Comparison of ENCODE assay signal across 8 cellular contexts in genomic region chr22:31496007-31496734, GRCh38. TPM values are rescaled to one million over a fixed set of nuclear protein-coding genes. Genes with fewer than 3 reads are reported as not detected.
DNase-seq lines count a peak whose midpoint lies in the region; ATAC-seq and TF ChIP-seq lines count a peak whose summit lies in the region.

SFI1 (plus strand) TSS chr22:31496536; CDS start chr22:31508285, 11,749 bp downstream.

- peaks cover 43% of the 10 kb centered on the region for H3K4me1 Mint-ChIP-seq in activated T-cell treated with anti-CD3 and anti-CD28 coated beads, Interleukin-2, amount 50 U/mL, for 4 hours (ENCODE audit: low read depth)

- H3K27me3 ChIP-seq in muscle layer of duodenum (ENCODE audit: low read depth, low read length), result no peaks in the 10 kb centered on the region

- DNase-seq in DMS53 (lab: John Stamatoyannopoulos, UW), result peak; percentile 79
- DNase-seq in Jurkat, Clone E6-1 (ENCODE audit: low read depth, low spot score), result peak; percentile 90
- peak; percentile 94 for DNase-seq in activated T-cell treated with anti-CD3 and anti-CD28 coated beads, Interleukin-2, amount 50 U/mL, for 4 hours
- DNase-seq in stimulated activated CD8-positive, alpha-beta memory T cell treated with anti-CD3 and anti-CD28 coated beads, Interleukin-7, amount 100 ng/mL, for 4 hours (ENCODE audit: low read depth in 2 of 2), result peak; percentile 92 to 95

- H3K9me3 ChIP-seq in muscle layer of duodenum (ENCODE audit: control insufficient read depth in 1 of 2, low read length in 2 of 2), result no peaks in the 10 kb centered on the region

- no peaks in the 10 kb centered on the region for H3K9me3 Mint-ChIP-seq in activated T-cell treated with anti-CD3 and anti-CD28 coated beads, Interleukin-2, amount 50 U/mL, for 4 hours

- ATAC-seq in GM21619 (IDR thresholded peaks at IDR 0.05; ENCODE audit: unreplicated experiment), result peak; percentile 69
- ATAC-seq in activated T-cell treated with anti-CD3 and anti-CD28 coated beads, Interleukin-2, amount 50 U/mL, for 4 hours, result peak; percentile 90 to 91
- ATAC-seq in esophagus mucosa, result peak; percentile 96

- no peaks in the 10 kb centered on the region for H3K27me3 Mint-ChIP-seq in activated T-cell treated with anti-CD3 and anti-CD28 coated beads, Interleukin-2, amount 50 U/mL, for 4 hours (ENCODE audit: low read depth)

- peak within 1 kb of the TSS; percentile 96 for H3K4me3 Mint-ChIP-seq in activated T-cell treated with anti-CD3 and anti-CD28 coated beads, Interleukin-2, amount 50 U/mL, for 4 hours

- H3K4me1 ChIP-seq in muscle layer of duodenum (ENCODE audit: control insufficient read depth in 1 of 2, insufficient read depth in 2 of 2, low read length in 2 of 2), result peaks cover 6 to 7% of the 10 kb centered on the region in 2 donors

- peak within 1 kb of the TSS; percentile 62 for H3K27ac ChIP-seq in muscle layer of duodenum (ENCODE audit: low read length)

- peaks cover 5% of the 10 kb centered on the region for H3K36me3 Mint-ChIP-seq in activated T-cell treated with anti-CD3 and anti-CD28 coated beads, Interleukin-2, amount 50 U/mL, for 4 hours (ENCODE audit: insufficient read depth)

- peak within 1 kb of the TSS; percentile 90 for H3K4me3 ChIP-seq in Jurkat, Clone E6-1 (ENCODE audit: low read length)
- peak within 1 kb of the TSS; percentile 73 to 88 for H3K4me3 ChIP-seq in muscle layer of duodenum (ENCODE audit: low read depth in 1 of 2, low read length in 2 of 2)

- H3K36me3 ChIP-seq in muscle layer of duodenum (ENCODE audit: control insufficient read depth in 1 of 2, insufficient read depth in 2 of 2, low read length in 2 of 2), result no peaks in the 10 kb centered on the region

TF ChIP-seq in PFSK-1, 5 proteins besides CTCF, POLR2A, EP300 and RAD21:
- TF ChIP-seq POLR2AphosphoS5 (IDR thresholded peaks at IDR 0.05; ENCODE audit: low read depth, low read length) (peak; percentile 60; the same call in 1 of the 2 replicates), TAF1 (IDR thresholded peaks at IDR 0.05; ENCODE audit: borderline replicate concordance, insufficient read depth, low read length) (no peak), REST (IDR thresholded peaks at IDR 0.05; ENCODE audit: insufficient read depth in 1 of 2, low read depth in 2 of 2, low read length in 2 of 2) (no peak), FOXP2 (optimal IDR thresholded peaks at IDR 0.05; ENCODE audit: borderline replicate concordance, extremely low read depth, extremely low read length, insufficient read depth) (peak; percentile 38), SIN3A (IDR thresholded peaks at IDR 0.05; ENCODE audit: borderline replicate concordance, insufficient read depth, low read length) (no peak; the same call in 1 of the 2 replicates)

RNA-seq across cellular contexts. Expression of gene SFI1, which starts in this region (rescaled TPM):
- polyA plus RNA-seq in Jurkat, Clone E6-1 (2012; ENCODE audit: insufficient read depth, insufficient read length), result 69.5 TPM
- 19.7 TPM for polyA plus RNA-seq in PFSK-1 (2012; ENCODE audit: insufficient read length, low read depth)
- total RNA-seq in activated T-cell treated with anti-CD3 and anti-CD28 coated beads, Interleukin-2, amount 50 U/mL, for 4 hours, result 10 to 100 TPM; 74.0 to 87.5 (median 77.6) TPM
- 12.5 TPM for total RNA-seq in esophagus mucosa

Comparison
In these comparisons a context has a peak if more than half of its experiments do, and no peak if none do; other contexts are left out.
1. Peak in every context shown above with its lines: DNase-seq, ATAC-seq, H3K4me3 ChIP-seq and H3K27ac ChIP-seq.